In the genomic region with DNA sequence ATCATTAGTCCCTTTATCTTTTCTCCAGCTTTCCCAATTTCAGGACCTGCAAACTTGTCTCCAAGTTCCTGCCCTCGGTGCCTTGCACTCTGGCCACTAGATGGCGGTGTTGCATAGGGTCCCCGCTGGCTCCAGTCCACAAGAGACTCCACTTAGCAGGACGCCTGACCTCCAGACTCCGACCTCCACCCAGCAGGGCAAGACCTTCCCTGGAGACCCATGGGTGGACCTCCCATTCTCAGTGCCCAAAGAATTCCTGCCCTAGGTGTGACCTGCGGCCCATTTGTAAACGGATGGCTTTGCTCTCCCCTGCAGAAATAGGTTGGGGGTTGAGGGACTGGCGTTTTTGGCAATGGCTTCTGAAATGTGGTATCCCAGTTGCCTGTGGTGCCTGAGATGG, we compare ENCODE assay signal across 8 cellular contexts.
DNase-seq lines count a peak whose midpoint lies in the region; ATAC-seq and TF ChIP-seq lines count a peak whose summit lies in the region.

No MANE protein-coding gene starts in this region.

- intact Hi-C loops in adrenal gland (cut with DNase I), result loop anchor here (5.0 kb wide), 2 partner anchors 206 to 286 kb away; no protein-coding TSS in a partner anchor
- intact Hi-C loops in left cardiac atrium (cut with DNase I), result loop anchor here (2.0 to 5.0 kb wide), 3 partner anchors 200 to 208 kb away; no protein-coding TSS in a partner anchor

- ATAC-seq in left cardiac atrium (peak; percentile 86 to 88), GM19351 (IDR thresholded peaks at IDR 0.05; ENCODE audit: unreplicated experiment) (no peak), GM21825 (IDR thresholded peaks at IDR 0.05; ENCODE audit: unreplicated experiment) (no peak)

- no peak for TF ChIP-seq POLR2A in adrenal gland (IDR thresholded peaks at IDR 0.05)

- H3K27ac ChIP-seq in adrenal gland, result no peak overlapping the region

- WGBS in adrenal gland, 4 donors, result 13 to 18% (median 15%) methylated on average over 7 to 8 of the region's 8 CpGs

- H3K9me3 ChIP-seq in MG63 (no peaks in the 10 kb centered on the region), adrenal gland (replicated peaks in 1 of 3) (no peaks in the 10 kb centered on the region)

- DNase-seq in MG63 (peak; percentile 51), T-helper 2 cell (peak; percentile 39 to 62 (median 52)), adrenal gland (peak; percentile 80 to 94 (median 86)), left cardiac atrium (peak; percentile 84), retinal pigment epithelial cell (ENCODE audit: low read depth) (peak; percentile 35)

- no peaks in the 10 kb centered on the region for H3K36me3 ChIP-seq in MG63
- no peaks in the 10 kb centered on the region for H3K36me3 ChIP-seq in adrenal gland (replicated peaks in 1 of 2)

- H3K27me3 ChIP-seq in MG63 (no peaks in the 10 kb centered on the region), adrenal gland (no peaks in the 10 kb centered on the region)

- no peak overlapping the region for H3K4me3 ChIP-seq in MG63
- H3K4me3 ChIP-seq in adrenal gland, result no peak overlapping the region
- no peak overlapping the region for H3K4me3 ChIP-seq in retinal pigment epithelial cell (ENCODE audit: low read length)

- H3K4me1 ChIP-seq in adrenal gland (replicated peaks in 1 of 2), result no peaks in the 10 kb centered on the region

- TF ChIP-seq CTCF in GM12873 (IDR thresholded peaks at IDR 0.05; ENCODE audit: insufficient read depth, low read depth, low read length, missing control alignments) (peak; percentile 92), adrenal gland (IDR thresholded peaks at IDR 0.05) (peak; percentile 92 to 98 (median 96)), retinal pigment epithelial cell (conservative IDR thresholded peaks at IDR 0.05; ENCODE audit: low read depth, low read length) (peak; percentile 99)

Comparison
In these comparisons a context has a peak if more than half of its experiments do, and no peak if none do; other contexts are left out.
1. DNase-seq: peak in every context shown above with its lines; median percentile 86 in adrenal gland; 84 in left cardiac atrium; 52 in T-helper 2 cell; 51 in MG63; 35 in retinal pigment epithelial cell.
2. ATAC-seq: peak in left cardiac atrium (2 of 2); none in GM19351 (single experiment) and GM21825 (single experiment).
3. Peak in every context shown above with its lines, with median percentiles within 50 percentile points of each other: CTCF ChIP-seq.